Comparison of ENCODE assay signal across 21 cellular contexts in genomic region chr20:47867831-47868230, GRCh38.
A peak's percentile ranks its signal among the peaks of the same experiment; 100 is the strongest.
DNase-seq lines count a peak whose midpoint lies in the region; ATAC-seq, FAIRE-seq and TF ChIP-seq lines count a peak whose summit lies in the region.
"Had no signal": no experiment of that assay in that cellular context is flagged by ENCODE, and none has a peak within 500 bp of the region (broad histone marks: within the 10 kb centered on the region; RNA-seq: fewer than 3 reads in every experiment).

No MANE protein-coding gene starts in this region.

- intact Hi-C loops in HepG2 (cut with micrococcal nuclease; ENCODE audit: unreplicated experiment), result no loop called here

- TF ChIP-seq EP300 in HepG2 (IDR thresholded peaks at IDR 0.05; ENCODE audit: low read depth in 2 of 2, low read length in 2 of 2), result no peak
- no peak for TF ChIP-seq EP300 in HepG2 (CRISPR knock-in tag; IDR thresholded peaks at IDR 0.05; ENCODE audit: borderline replicate concordance)

- no peak overlapping the region for H2AK5ac ChIP-seq in mesenchymal stem cell (ENCODE audit: low read length, severe bottlenecking)

- TF ChIP-seq RAD21 in HepG2 (CRISPR knock-in tag; IDR thresholded peaks at IDR 0.05), result no peak

- no peaks in the 10 kb centered on the region for H3K79me1 ChIP-seq in mesenchymal stem cell (replicated peaks; ENCODE audit: low read length, poor library complexity, severe bottlenecking)

- H3K4ac ChIP-seq in mesenchymal stem cell (ENCODE audit: low read depth in 1 of 2, low read length in 2 of 2), result peak overlapping the region in 1 of 2 experiments; percentile 64

- no peak overlapping the region for H3K23ac ChIP-seq in mesenchymal stem cell (ENCODE audit: low read length in 2 of 2)

- TF ChIP-seq CTCF in HepG2 (CRISPR knock-in tag; IDR thresholded peaks at IDR 0.05) (no peak), osteoblast (IDR thresholded peaks at IDR 0.05; ENCODE audit: extremely low read depth, low read depth, low read length) (no peak), right atrium auricular region (IDR thresholded peaks at IDR 0.05) (no peak)

- CTCF ChIA-PET in HepG2 (lab: Yijun Ruan, JAX; ENCODE audit: low intra/inter-chr PET ratio, low total read pairs), result no interaction called here

- POLR2A ChIA-PET in HepG2 (lab: Yijun Ruan, JAX), result no interaction called here

- H3K9me3 ChIP-seq in HepG2 (ENCODE audit: low read length), result no peaks in the 10 kb centered on the region
- peaks cover 5% of the 10 kb centered on the region for H3K9me3 ChIP-seq in mesenchymal stem cell (ENCODE audit: control insufficient read depth, low read length)
- H3K9me3 ChIP-seq in osteoblast (ENCODE audit: low read depth, low read length), result peaks cover under 1% of the 10 kb centered on the region
- peaks cover 0 to 4% of the 10 kb centered on the region in 2 donors for H3K9me3 ChIP-seq in right atrium auricular region
- H3K9me3 ChIP-seq: A549, Caco-2 had no signal

- in situ Hi-C loops in HepG2 (cut with HindIII; ENCODE audit: extremely low pct_ligation_motif_present, low pct_unique_long_range_greater_than_20kb), result no loop called here

- no peak for DNase-seq in HepG2 (ENCODE audit: low spot score)
- no peak for DNase-seq in mesenchymal stem cell
- peak; percentile 19 for DNase-seq in osteoblast (ENCODE audit: insufficient read length, low spot score, missing footprints)
- DNase-seq in NCI-H226, result no peak
- no peak for DNase-seq in right atrium auricular region (ENCODE audit: low spot score)
- DNase-seq: AML-193; Caco-2; Calu3; CD4-positive, alpha-beta T cell; CD8-positive, alpha-beta T cell; DMS79 treated with DMSO at 0.1 percent for 48 hours; GF-D8 had no signal

- no peak overlapping the region for H4K8ac ChIP-seq in mesenchymal stem cell (ENCODE audit: low read length)

- H3K4me3 ChIP-seq in HepG2 (replicated peaks in 1 of 3; ENCODE audit: insufficient read depth in 1 of 3, low read depth in 2 of 3, low read length in 3 of 3) (no peak overlapping the region), mesenchymal stem cell (ENCODE audit: insufficient read depth in 1 of 2, low read depth in 1 of 2, low read length in 2 of 2) (no peak overlapping the region), osteoblast (ENCODE audit: insufficient read depth, low read length) (no peak overlapping the region), right atrium auricular region (no peak overlapping the region)
- H3K4me3 ChIP-seq: A549; BLaER1 treated with 17β-estradiol and CSF1 and Interleukin-3, amounts not matched to agents 10 nM and 100 nM had no signal

- BruUV-seq in HepG2 (replicated peaks; lab: Mats Ljungman, UMichigan), result no TSS peak

- H3K27me3 ChIP-seq in HepG2 (ENCODE audit: control insufficient read depth in 1 of 2, insufficient read depth in 2 of 2, low read length in 2 of 2), result peaks cover 7 to 25% of the 10 kb centered on the region in 2 experiments; a peak in 4 of 5 replicates
- H3K27me3 ChIP-seq in mesenchymal stem cell (ENCODE audit: control insufficient read depth in 1 of 2, insufficient read depth in 1 of 2, low read length in 2 of 2), result peaks cover 33 to 71% of the 10 kb centered on the region in 2 experiments
- peaks cover 7% of the 10 kb centered on the region for H3K27me3 ChIP-seq in osteoblast (ENCODE audit: insufficient read depth, low read length)
- no peaks in the 10 kb centered on the region for H3K27me3 ChIP-seq in right atrium auricular region
- H3K27me3 ChIP-seq: BLaER1 treated with 17β-estradiol and CSF1 and Interleukin-3, amounts not matched to agents 10 nM and 100 nM had no signal

- no peak for TF ChIP-seq POLR2A in HepG2 (IDR thresholded peaks at IDR 0.05; ENCODE audit: insufficient read depth in 1 of 2, low read depth in 2 of 2, low read length in 2 of 2)

- H2BK120ac ChIP-seq in mesenchymal stem cell (ENCODE audit: low read depth, low read length), result no peak overlapping the region

- H3K79me2 ChIP-seq in HepG2 (ENCODE audit: insufficient read depth, low read length) (no peaks in the 10 kb centered on the region), osteoblast (ENCODE audit: insufficient read depth, low read length) (no peaks in the 10 kb centered on the region)

- H3K27ac ChIP-seq in HepG2 (ENCODE audit: extremely low read length, insufficient read depth, low read length) (no peak overlapping the region), mesenchymal stem cell (ENCODE audit: low read length, poor library complexity, severe bottlenecking) (no peak overlapping the region), osteoblast (ENCODE audit: low read depth, low read length) (no peak overlapping the region), right atrium auricular region (no peak overlapping the region)
- H3K27ac ChIP-seq: 22Rv1; A549; BLaER1 treated with 17β-estradiol and CSF1 and Interleukin-3, amounts not matched to agents 10 nM and 100 nM; C4-2B had no signal

- 56% methylated on average over 15 of the region's 15 CpGs for WGBS in HepG2 (ENCODE audit: low lambda C conversion rate)
- 96% methylated on average over 15 of the region's 15 CpGs for WGBS in mesenchymal stem cell

- no peak overlapping the region for H2AFZ ChIP-seq in HepG2 (ENCODE audit: low read length)
- no peak overlapping the region for H2AFZ ChIP-seq in mesenchymal stem cell (ENCODE audit: low read depth, low read length)
- no peak overlapping the region for H2AFZ ChIP-seq in osteoblast (ENCODE audit: low read length)

- H2BK12ac ChIP-seq in mesenchymal stem cell (ENCODE audit: low read length in 2 of 2), result no peak overlapping the region

- H4K91ac ChIP-seq in mesenchymal stem cell (ENCODE audit: low read length), result peak overlapping the region; percentile 39

- no peak overlapping the region for H3K18ac ChIP-seq in mesenchymal stem cell (ENCODE audit: low read depth in 1 of 2, low read length in 2 of 2)

- no peak overlapping the region for H3K14ac ChIP-seq in mesenchymal stem cell (ENCODE audit: low read length in 2 of 2)

- no peak for FAIRE-seq in HepG2 (lab: Jason Lieb, UNC)
- FAIRE-seq: A549, D721Med, G401.6, GM12891, GM19239 had no signal

- H3K36me3 ChIP-seq in HepG2 (replicated peaks in 1 of 2; ENCODE audit: control insufficient read depth in 1 of 2, insufficient read depth in 2 of 2, low read length in 2 of 2) (no peaks in the 10 kb centered on the region), mesenchymal stem cell (ENCODE audit: control insufficient read depth in 1 of 2, insufficient read depth in 2 of 2, low read depth in 1 of 2, low read length in 2 of 2) (no peaks in the 10 kb centered on the region), osteoblast (ENCODE audit: insufficient read depth, low read length) (no peaks in the 10 kb centered on the region), right atrium auricular region (no peaks in the 10 kb centered on the region)
- H3K36me3 ChIP-seq: BLaER1 treated with 17β-estradiol and CSF1 and Interleukin-3, amounts not matched to agents 10 nM and 100 nM had no signal

- H3K4me2 ChIP-seq in HepG2 (ENCODE audit: low read depth, low read length) (no peak overlapping the region), mesenchymal stem cell (ENCODE audit: low read length, poor library complexity, severe bottlenecking) (no peak overlapping the region), osteoblast (ENCODE audit: insufficient read depth, low read length) (no peak overlapping the region)
- H3K4me2 ChIP-seq: A549; BLaER1 treated with 17β-estradiol and CSF1 and Interleukin-3, amounts not matched to agents 10 nM and 100 nM had no signal

- H4K20me1 ChIP-seq in HepG2 (ENCODE audit: insufficient read depth, low read length) (no peaks in the 10 kb centered on the region), osteoblast (ENCODE audit: insufficient read depth, low read length) (no peaks in the 10 kb centered on the region)
- H4K20me1 ChIP-seq: BLaER1 treated with 17β-estradiol and CSF1 and Interleukin-3, amounts not matched to agents 10 nM and 100 nM had no signal

- H2BK5ac ChIP-seq in mesenchymal stem cell (ENCODE audit: low read depth, low read length, poor library complexity, severe bottlenecking), result no peak overlapping the region

- H3K9ac ChIP-seq in HepG2 (ENCODE audit: insufficient read depth, low read depth, low read length), result no peak overlapping the region
- no peak overlapping the region for H3K9ac ChIP-seq in mesenchymal stem cell (ENCODE audit: low read length)
- H3K9ac ChIP-seq: BLaER1 treated with 17β-estradiol and CSF1 and Interleukin-3, amounts not matched to agents 10 nM and 100 nM had no signal

- peaks cover 23% of the 10 kb centered on the region for H3K4me1 ChIP-seq in HepG2 (ENCODE audit: insufficient read depth, low read length)
- no peaks in the 10 kb centered on the region for H3K4me1 ChIP-seq in mesenchymal stem cell (ENCODE audit: control insufficient read depth, insufficient read depth, low read depth, low read length)
- H3K4me1 ChIP-seq in osteoblast (ENCODE audit: insufficient read depth, low read length), result no peaks in the 10 kb centered on the region
- H3K4me1 ChIP-seq in right atrium auricular region, result no peaks in the 10 kb centered on the region
- H3K4me1 ChIP-seq: A549; BLaER1 treated with 17β-estradiol and CSF1 and Interleukin-3, amounts not matched to agents 10 nM and 100 nM; Caco-2 had no signal

- no peak overlapping the region for H2BK15ac ChIP-seq in mesenchymal stem cell (ENCODE audit: low read depth, poor library complexity, severe bottlenecking)

- ATAC-seq in HepG2 (no peak; the same call in 2 of the 3 replicates), GM21390 (IDR thresholded peaks at IDR 0.05; ENCODE audit: unreplicated experiment) (no peak)
- ATAC-seq: CD8-positive, alpha-beta T cell had no signal

TF ChIP-seq in HepG2, 621 proteins besides CTCF, POLR2A, EP300 and RAD21 (continues in another document):
- TF ChIP-seq IRF9 (CRISPR knock-in tag; IDR thresholded peaks at IDR 0.05; ENCODE audit: borderline replicate concordance), result 0 out of 2 replicates have a peak, but pooled peaks have one; percentile 2
- TF ChIP-seq, protein P1, sequence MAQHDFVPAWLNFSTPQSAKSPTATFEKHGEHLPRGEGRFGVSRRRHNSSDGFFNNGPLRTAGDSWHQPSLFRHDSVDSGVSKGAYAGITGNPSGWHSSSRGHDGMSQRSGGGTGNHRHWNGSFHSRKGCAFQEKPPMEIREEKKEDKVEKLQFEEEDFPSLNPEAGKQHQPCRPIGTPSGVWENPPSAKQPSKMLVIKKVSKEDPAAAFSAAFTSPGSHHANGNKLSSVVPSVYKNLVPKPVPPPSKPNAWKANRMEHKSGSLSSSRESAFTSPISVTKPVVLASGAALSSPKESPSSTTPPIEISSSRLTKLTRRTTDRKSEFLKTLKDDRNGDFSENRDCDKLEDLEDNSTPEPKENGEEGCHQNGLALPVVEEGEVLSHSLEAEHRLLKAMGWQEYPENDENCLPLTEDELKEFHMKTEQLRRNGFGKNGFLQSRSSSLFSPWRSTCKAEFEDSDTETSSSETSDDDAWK (CRISPR knock-in tag; IDR thresholded peaks at IDR 0.05), result no peak
- TF ChIP-seq HNRNPUL1 (IDR thresholded peaks at IDR 0.05; ENCODE audit: low read depth, low read length), result no peak
